Comparison of ENCODE assay signal across 8 cellular contexts in genomic region chr10:14959221-14960057, GRCh38. TPM values are rescaled to one million over a fixed set of nuclear protein-coding genes. Genes with fewer than 3 reads are reported as not detected.
DNase-seq lines count a peak whose midpoint lies in the region; ATAC-seq and TF ChIP-seq lines count a peak whose summit lies in the region.

Gene MEIG1 (plus strand): TSS chr10:14959388. CDS start chr10:14966469, 7,081 bp downstream.

- POLR2A ChIA-PET in PC-3 (lab: Charles Lee; ENCODE audit: unreplicated experiment): interaction anchor here (0.6 to 0.7 kb wide), 5 partner anchors 27 to 768 kb away, joined by 3 to 5 read pairs (median 3); no protein-coding TSS in a partner anchor

- no peak for TF ChIP-seq CTCF in PC-3 (conservative IDR thresholded peaks at IDR 0.05; ENCODE audit: low read depth, low read length)

- H3K36me3 Mint-ChIP-seq in activated T-cell treated with anti-CD3 and anti-CD28 coated beads, Interleukin-2, amount 50 U/mL, for 4 hours (ENCODE audit: insufficient read depth): no peaks in the 10 kb centered on the region

- peak within 1 kb of the TSS; percentile 95 for H3K4me2 ChIP-seq in PC-3 (ENCODE audit: low read length)

- H3K4me1 ChIP-seq in PC-3 (ENCODE audit: insufficient read depth, low read length) (peaks cover 8% of the 10 kb centered on the region), muscle layer of colon (ENCODE audit: insufficient read depth, low read length) (no peaks in the 10 kb centered on the region)

- no peaks in the 10 kb centered on the region for H4K20me1 ChIP-seq in PC-3 (ENCODE audit: low read length)

- H3K9me3 ChIP-seq in PC-3 (ENCODE audit: low read length): no peaks in the 10 kb centered on the region
- H3K9me3 ChIP-seq in muscle layer of colon (ENCODE audit: low read length): no peaks in the 10 kb centered on the region

- H3F3A ChIP-seq in PC-3 (ENCODE audit: low read length, unreplicated experiment): peaks cover 4% of the 10 kb centered on the region

- H3K27me3 Mint-ChIP-seq in activated T-cell treated with anti-CD3 and anti-CD28 coated beads, Interleukin-2, amount 50 U/mL, for 4 hours (ENCODE audit: low read depth): no peaks in the 10 kb centered on the region

- peak within 1 kb of the TSS; percentile 94 for H3K27ac ChIP-seq in PC-3 (ENCODE audit: low read length)
- peak within 1 kb of the TSS; percentile 83 for H3K27ac ChIP-seq in muscle layer of colon (ENCODE audit: low read depth, low read length)

- intact Hi-C loops in PC-3 (cut with micrococcal nuclease): no loop called here

- no peaks in the 10 kb centered on the region for H3K79me2 ChIP-seq in PC-3 (ENCODE audit: low read length)

- no peaks in the 10 kb centered on the region for H3K36me3 ChIP-seq in PC-3 (ENCODE audit: low read depth, low read length)
- no peaks in the 10 kb centered on the region for H3K36me3 ChIP-seq in muscle layer of colon (ENCODE audit: insufficient read depth, low read length)

- H3K4me3 Mint-ChIP-seq in activated T-cell treated with anti-CD3 and anti-CD28 coated beads, Interleukin-2, amount 50 U/mL, for 4 hours: peak within 1 kb of the TSS; percentile 90

- BruUV-seq in PC-3 (replicated peaks; lab: Mats Ljungman, UMichigan): no TSS peak

- peak within 1 kb of the TSS; percentile 87 for H3K4me3 ChIP-seq in Jurkat, Clone E6-1 (ENCODE audit: low read length)
- H3K4me3 ChIP-seq in PC-3 (ENCODE audit: low read length) (peak within 1 kb of the TSS; percentile 84), muscle layer of colon (ENCODE audit: low read depth in 1 of 2, low read length in 2 of 2) (peak within 1 kb of the TSS; percentile 63 to 90)

- H3K4me1 Mint-ChIP-seq in activated T-cell treated with anti-CD3 and anti-CD28 coated beads, Interleukin-2, amount 50 U/mL, for 4 hours (ENCODE audit: low read depth): peaks cover 28% of the 10 kb centered on the region

- no peaks in the 10 kb centered on the region for H3K9me3 Mint-ChIP-seq in activated T-cell treated with anti-CD3 and anti-CD28 coated beads, Interleukin-2, amount 50 U/mL, for 4 hours

- DNase-seq in DMS53 (lab: John Stamatoyannopoulos, UW): peak; percentile 99
- DNase-seq in Jurkat, Clone E6-1 (ENCODE audit: low read depth, low spot score): peak; percentile 77
- DNase-seq in PC-3: peak; percentile 76
- peak; percentile 95 for DNase-seq in activated T-cell treated with anti-CD3 and anti-CD28 coated beads, Interleukin-2, amount 50 U/mL, for 4 hours
- peak; percentile 90 to 93 for DNase-seq in stimulated activated CD8-positive, alpha-beta memory T cell treated with anti-CD3 and anti-CD28 coated beads, Interleukin-7, amount 100 ng/mL, for 1 hour (ENCODE audit: low read depth in 2 of 2)

- H2AFZ ChIP-seq in PC-3 (ENCODE audit: low read length): peak within 1 kb of the TSS; percentile 88

- CTCF ChIA-PET in PC-3 (lab: Charles Lee): no interaction called here

- H3K27me3 ChIP-seq in PC-3 (ENCODE audit: low read length) (no peaks in the 10 kb centered on the region), muscle layer of colon (ENCODE audit: control insufficient read depth in 1 of 2, insufficient read depth in 2 of 2, low read length in 2 of 2) (no peaks in the 10 kb centered on the region)

- peak within 1 kb of the TSS; percentile 96 for H3K9ac ChIP-seq in PC-3 (ENCODE audit: low read length)
- H3K9ac ChIP-seq in muscle layer of colon (ENCODE audit: low read length): peak within 1 kb of the TSS; percentile 83

- peak; percentile 78 for ATAC-seq in GM21717 (IDR thresholded peaks at IDR 0.05; ENCODE audit: unreplicated experiment)
- peak; percentile 91 for ATAC-seq in PC-3
- ATAC-seq in activated T-cell treated with anti-CD3 and anti-CD28 coated beads, Interleukin-2, amount 50 U/mL, for 4 hours: peak; percentile 91 to 93
- peak; percentile 96 for ATAC-seq in esophagus mucosa

- H3K9me2 ChIP-seq in PC-3 (replicated peaks; ENCODE audit: low read length): no peaks in the 10 kb centered on the region

RNA-seq across cellular contexts. Expression of gene MEIG1, which starts in this region (rescaled TPM):
- not detected for polyA plus RNA-seq in Jurkat, Clone E6-1 (2012; ENCODE audit: insufficient read depth, insufficient read length)
- total RNA-seq in PC-3 (2014; rRNA removed) (1.6 TPM in 1 of 2 replicates, not detected in the other), esophagus mucosa (not detected)
- total RNA-seq in activated T-cell treated with anti-CD3 and anti-CD28 coated beads, Interleukin-2, amount 50 U/mL, for 4 hours: not detected

Comparison
In these comparisons a context has a peak if more than half of its experiments do, and no peak if none do; other contexts are left out.
1. Peak in every context shown above with its lines: DNase-seq, ATAC-seq, H3K4me3 ChIP-seq and H3K27ac ChIP-seq.
2. Peak in DNase-seq and ATAC-seq in activated T-cell treated with anti-CD3 and anti-CD28 coated beads, Interleukin-2, amount 50 U/mL, for 4 hours; RNA of the gene not detected or under 1 TPM.
3. Peak in ATAC-seq in esophagus mucosa; RNA of the gene not detected or under 1 TPM.